ENCODE assay signal across 15 cellular contexts in genomic region chr3:129312021-129312639, GRCh38. TPM values are rescaled to one million over a fixed set of nuclear protein-coding genes. Genes with fewer than 3 reads are reported as not detected.
DNase-seq lines count a peak whose midpoint lies in the region; ATAC-seq, FAIRE-seq and TF ChIP-seq lines count a peak whose summit lies in the region.
"Had no signal": no experiment of that assay in that cellular context is flagged by ENCODE, and none has a peak within 500 bp of the region (broad histone marks: within the 10 kb centered on the region; RNA-seq: fewer than 3 reads in every experiment).

No MANE protein-coding gene starts in this region.

- no peak for DNase-seq in CD4-positive, alpha-beta T cell
- DNase-seq in Karpas-422 (no peak), astrocyte (ENCODE audit: low read depth) (no peak), SHP77 (lab: John Stamatoyannopoulos, UW) (no peak), prostate gland (ENCODE audit: low spot score) (no peak), DMS79 (lab: John Stamatoyannopoulos, UW) (no peak), NCI-H128 (lab: John Stamatoyannopoulos, UW; ENCODE audit: unreplicated experiment) (no peak)
- DNase-seq in naive thymus-derived CD8-positive, alpha-beta T cell: no peak
- DNase-seq: NCI-H1105; Right ventricle myocardium superior; stimulated activated CD4-positive, alpha-beta T cell treated with anti-CD3 and anti-CD28 coated beads, Interleukin-2, amount 100 ng/mL, for 24 hours had no signal

- H2AFZ ChIP-seq in Karpas-422 (ENCODE audit: low read length): no peak overlapping the region
- no peak overlapping the region for H2AFZ ChIP-seq in astrocyte (ENCODE audit: low read depth, low read length)

- FAIRE-seq in astrocyte (lab: Jason Lieb, UNC): no peak
- FAIRE-seq: G401.6 had no signal

- peaks cover 28% of the 10 kb centered on the region for H3K4me1 Mint-ChIP-seq in CD4-positive, alpha-beta T cell (ENCODE audit: low read depth)
- peaks cover 9% of the 10 kb centered on the region for H3K4me1 Mint-ChIP-seq in astrocyte (ENCODE audit: low read depth, unreplicated experiment)
- H3K4me1 Mint-ChIP-seq in naive thymus-derived CD8-positive, alpha-beta T cell: peaks cover 20 to 31% (median 30%) of the 10 kb centered on the region in 4 donors

- CTCF ChIA-PET in CD4-positive, alpha-beta T cell (lab: Charles Lee): interaction anchor here (1.0 kb wide), 1 partner anchor 342 kb away, joined by 3 read pairs; no protein-coding TSS in a partner anchor

- H3K4me1 ChIP-seq in Karpas-422 (ENCODE audit: low read length) (peaks cover 50% of the 10 kb centered on the region), astrocyte (ENCODE audit: insufficient read depth, low read length) (peaks cover 9% of the 10 kb centered on the region), prostate gland (replicated peaks) (peaks cover 7% of the 10 kb centered on the region)

- H3K36me3 ChIP-seq in Karpas-422 (ENCODE audit: insufficient read depth, low read length) (no peaks in the 10 kb centered on the region; the same call in 1 of the 2 replicates), astrocyte (ENCODE audit: insufficient read depth, low read length) (no peaks in the 10 kb centered on the region), prostate gland (no peaks in the 10 kb centered on the region)
- H3K36me3 ChIP-seq: cardiac muscle cell had no signal

- peak overlapping the region; percentile 91 for H3K4me3 Mint-ChIP-seq in CD4-positive, alpha-beta T cell
- no peak overlapping the region for H3K4me3 Mint-ChIP-seq in astrocyte (ENCODE audit: unreplicated experiment)
- H3K4me3 Mint-ChIP-seq in naive thymus-derived CD8-positive, alpha-beta T cell: peak overlapping the region in 4 of 10 donors; percentile 11 to 93 (median 52)
- H3K4me3 Mint-ChIP-seq: stimulated activated memory B cell treated with anti-CD40 and anti-IgM and Interleukin-4, amounts not matched to agents 10 μg/mL and 1 μg/mL and 100 μg/mL, for 72 hours had no signal

- intact Hi-C loops in CD4-positive, alpha-beta T cell (cut with DNase I, micrococcal nuclease): loop anchor here in 1 of 2 experiments (10.0 kb wide), 2 partner anchors 127 to 1717 kb away; partner anchors contain the start of genes CNBP, MCM2 and TPRA1
- intact Hi-C loops in prostate gland (cut with DNase I): no loop called here

- H3K27ac ChIP-seq in CD4-positive, alpha-beta T cell (ENCODE audit: low read depth, low read length): no peak overlapping the region
- peak overlapping the region; percentile 94 for H3K27ac ChIP-seq in Karpas-422 (ENCODE audit: low read length)
- H3K27ac ChIP-seq in astrocyte (ENCODE audit: low read depth, low read length): no peak overlapping the region
- no peak overlapping the region for H3K27ac ChIP-seq in prostate gland
- H3K27ac ChIP-seq: BLaER1, cardiac muscle cell had no signal

- no peaks in the 10 kb centered on the region for H3K27me3 ChIP-seq in CD4-positive, alpha-beta T cell (ENCODE audit: control insufficient read depth, insufficient read depth, low read length)
- H3K27me3 ChIP-seq in Karpas-422 (ENCODE audit: low read length) (no peaks in the 10 kb centered on the region), astrocyte (ENCODE audit: insufficient read depth, low read length) (no peaks in the 10 kb centered on the region), prostate gland (replicated peaks; ENCODE audit: insufficient read depth) (no peaks in the 10 kb centered on the region)
- H3K27me3 ChIP-seq: BLaER1, cardiac muscle cell had no signal

- POLR2A ChIA-PET in CD4-positive, alpha-beta T cell (lab: Charles Lee): interaction anchor here (1.2 to 3.6 kb wide), 4 partner anchors 10 to 190 kb away, joined by 3 to 39 read pairs (median 12); partner anchors contain the start of genes COPG1 and HMCES
- POLR2A ChIA-PET in naive thymus-derived CD8-positive, alpha-beta T cell (lab: Charles Lee): interaction anchor here (0.7 to 7.5 kb wide), 3 partner anchors 10 to 34 kb away, joined by 3 to 151 read pairs (median 8); partner anchors contain the start of gene HMCES

- H4K20me1 ChIP-seq in Karpas-422 (ENCODE audit: insufficient read depth, low read depth, low read length) (no peaks in the 10 kb centered on the region), astrocyte (ENCODE audit: insufficient read depth, low read length) (no peaks in the 10 kb centered on the region)

- H3K27me3 Mint-ChIP-seq in CD4-positive, alpha-beta T cell: no peaks in the 10 kb centered on the region
- peaks cover 3% of the 10 kb centered on the region for H3K27me3 Mint-ChIP-seq in astrocyte (ENCODE audit: low read depth, unreplicated experiment)
- no peaks in the 10 kb centered on the region for H3K27me3 Mint-ChIP-seq in naive thymus-derived CD8-positive, alpha-beta T cell

- TF ChIP-seq CTCF in CD4-positive, alpha-beta T cell (IDR thresholded peaks at IDR 0.05): no peak
- no peak for TF ChIP-seq CTCF in astrocyte (IDR thresholded peaks at IDR 0.05; ENCODE audit: insufficient read depth, low read depth, low read length)
- no peak for TF ChIP-seq CTCF in prostate gland (IDR thresholded peaks at IDR 0.05)

- H3K4me3 ChIP-seq in Karpas-422 (ENCODE audit: low read length) (no peak overlapping the region), astrocyte (ENCODE audit: insufficient read depth, low read depth, low read length) (no peak overlapping the region), prostate gland (no peak overlapping the region)
- H3K4me3 ChIP-seq: BLaER1, cardiac muscle cell had no signal

- H3K79me2 ChIP-seq in Karpas-422 (ENCODE audit: low read length) (peaks cover 24% of the 10 kb centered on the region), astrocyte (ENCODE audit: insufficient read depth, low read length) (peaks cover 9% of the 10 kb centered on the region)

- peaks cover 28% of the 10 kb centered on the region for H3K36me3 Mint-ChIP-seq in CD4-positive, alpha-beta T cell (ENCODE audit: low read depth)
- H3K36me3 Mint-ChIP-seq in astrocyte (ENCODE audit: low read depth, unreplicated experiment): peaks cover 6% of the 10 kb centered on the region
- peaks cover 0 to 3% (median 0%) of the 10 kb centered on the region in 3 donors for H3K36me3 Mint-ChIP-seq in naive thymus-derived CD8-positive, alpha-beta T cell
- H3K36me3 Mint-ChIP-seq: stimulated activated memory B cell treated with anti-CD40 and anti-IgM and Interleukin-4, amounts not matched to agents 10 μg/mL and 1 μg/mL and 100 μg/mL, for 72 hours had no signal

- TF ChIP-seq POLR2A in prostate gland (IDR thresholded peaks at IDR 0.05): no peak

- no peaks in the 10 kb centered on the region for H3K9me2 ChIP-seq in Karpas-422 (replicated peaks; ENCODE audit: insufficient read depth, low read length)

- H3K9ac ChIP-seq in Karpas-422 (ENCODE audit: low read length): no peak overlapping the region
- no peak overlapping the region for H3K9ac ChIP-seq in astrocyte (ENCODE audit: low read length)
- H3K9ac ChIP-seq: BLaER1 had no signal

- H3K9me3 ChIP-seq in CD4-positive, alpha-beta T cell (ENCODE audit: control insufficient read depth, low read length): no peaks in the 10 kb centered on the region
- H3K9me3 ChIP-seq in Karpas-422 (ENCODE audit: low read length) (no peaks in the 10 kb centered on the region), astrocyte (ENCODE audit: insufficient read depth, low read depth, low read length) (no peaks in the 10 kb centered on the region), prostate gland (no peaks in the 10 kb centered on the region)
- H3K9me3 ChIP-seq: BLaER1 had no signal

- no peak overlapping the region for H3K4me2 ChIP-seq in Karpas-422 (ENCODE audit: low read depth, low read length, poor library complexity, severe bottlenecking)
- no peak overlapping the region for H3K4me2 ChIP-seq in astrocyte (ENCODE audit: low read length)

- peak overlapping the region; percentile 82 for H3K27ac Mint-ChIP-seq in CD4-positive, alpha-beta T cell
- H3K27ac Mint-ChIP-seq in astrocyte (ENCODE audit: unreplicated experiment): peak overlapping the region; percentile 63
- peak overlapping the region; percentile 53 to 96 (median 78) for H3K27ac Mint-ChIP-seq in naive thymus-derived CD8-positive, alpha-beta T cell
- H3K27ac Mint-ChIP-seq: stimulated activated memory B cell treated with anti-CD40 and anti-IgM and Interleukin-4, amounts not matched to agents 10 μg/mL and 1 μg/mL and 100 μg/mL, for 72 hours had no signal

- ATAC-seq in CD4-positive, alpha-beta T cell (ENCODE audit: poor library complexity): no peak
- no peak for ATAC-seq in naive thymus-derived CD8-positive, alpha-beta T cell
- ATAC-seq: stimulated activated memory B cell treated with anti-CD40 and anti-IgM and Interleukin-4, amounts not matched to agents 10 μg/mL and 1 μg/mL and 100 μg/mL, for 72 hours had no signal

- WGBS in prostate gland: 86% methylated on average over 2 of the region's 2 CpGs

- no peaks in the 10 kb centered on the region for H3K9me3 Mint-ChIP-seq in CD4-positive, alpha-beta T cell
- H3K9me3 Mint-ChIP-seq in astrocyte (ENCODE audit: unreplicated experiment): no peaks in the 10 kb centered on the region
- H3K9me3 Mint-ChIP-seq in naive thymus-derived CD8-positive, alpha-beta T cell: no peaks in the 10 kb centered on the region
- H3K9me3 Mint-ChIP-seq: stimulated activated memory B cell treated with anti-CD40 and anti-IgM and Interleukin-4, amounts not matched to agents 10 μg/mL and 1 μg/mL and 100 μg/mL, for 72 hours had no signal

RNA-seq across cellular contexts. Expression of gene HMCES, which starts 33.5 kb away (rescaled TPM):
- total RNA-seq in CD4-positive, alpha-beta T cell: 10 to 100 TPM; 63.5 to 64.0 TPM
- 169 and 275 TPM in 2 replicates for total RNA-seq in Karpas-422 (2014; rRNA removed; shearing (Covaris generic); ENCODE audit: low replicate concordance)
- total RNA-seq in astrocyte (22.4 and 27.4 TPM in 2 replicates), prostate gland (10 to 100 TPM; 29.1 to 34.9 TPM)
- total RNA-seq in naive thymus-derived CD8-positive, alpha-beta T cell: 10 to 100 TPM; 54.5 to 62.2 TPM
- 100 to 1,000 TPM in 1 of 3 donors, 10 to 100 TPM in 2; 82.2 to 112 (median 83.9) TPM for polyA plus RNA-seq in naive thymus-derived CD8-positive, alpha-beta T cell
